ENCODE assay signal across 8 cellular contexts in genomic region chr6:17589402-17590116, GRCh38. TPM values are rescaled to one million over a fixed set of nuclear protein-coding genes. Genes with fewer than 3 reads are reported as not detected.
DNase-seq lines count a peak whose midpoint lies in the region; ATAC-seq and TF ChIP-seq lines count a peak whose summit lies in the region.

No MANE protein-coding gene starts in this region.

- ATAC-seq in heart right ventricle = no peak
- peak; percentile 62 for ATAC-seq in stimulated activated effector memory CD8-positive, alpha-beta T cell treated with anti-CD3 and anti-CD28 coated beads, Interleukin-12 subunit alpha, Interleukin-12 subunit beta, amount 100 ng/mL, for 72 hours
- ATAC-seq in activated CD8-positive, alpha-beta memory T cell treated with anti-CD3 and anti-CD28 coated beads, Interleukin-2, amount 10 ng/mL, durations not matched to agents 7 days and 5 days = no peak
- ATAC-seq in left ventricle myocardium superior = no peak

- H3K9me3 ChIP-seq in cardiac muscle cell (ENCODE audit: low read depth) (no peaks in the 10 kb centered on the region), heart right ventricle (no peaks in the 10 kb centered on the region)

- H3K27ac ChIP-seq in cardiac muscle cell = no peak overlapping the region
- no peak overlapping the region for H3K27ac ChIP-seq in heart right ventricle

- H3K27me3 ChIP-seq in cardiac muscle cell (no peaks in the 10 kb centered on the region), heart right ventricle (no peaks in the 10 kb centered on the region)

- no peak overlapping the region for H3K27ac Mint-ChIP-seq in stimulated activated effector memory CD8-positive, alpha-beta T cell treated with anti-CD3 and anti-CD28 coated beads, Interleukin-12 subunit alpha, Interleukin-12 subunit beta, amount 100 ng/mL, for 72 hours
- no peak overlapping the region for H3K27ac Mint-ChIP-seq in activated CD8-positive, alpha-beta memory T cell treated with anti-CD3 and anti-CD28 coated beads, Interleukin-2, amount 10 ng/mL, durations not matched to agents 7 days and 5 days

- H3K27me3 Mint-ChIP-seq in activated CD8-positive, alpha-beta memory T cell treated with anti-CD3 and anti-CD28 coated beads, Interleukin-2, amount 10 ng/mL, durations not matched to agents 7 days and 5 days = no peaks in the 10 kb centered on the region

- intact Hi-C loops in heart right ventricle (cut with DNase I) = loop anchor here in 9 of 10 donors (10.0 kb wide), 4 partner anchors 215 to 535 kb away; partner anchors contain the start of genes NHLRC1 (in 1 of the 9) and RBM24 (in 1 of the 9)
- intact Hi-C loops in left ventricle myocardium superior (cut with micrococcal nuclease) = loop anchor here (10.0 kb wide), 1 partner anchor 205 kb away; no protein-coding TSS in a partner anchor

- H3K9me3 Mint-ChIP-seq in stimulated activated effector memory CD8-positive, alpha-beta T cell treated with anti-CD3 and anti-CD28 coated beads, Interleukin-12 subunit alpha, Interleukin-12 subunit beta, amount 100 ng/mL, for 72 hours = no peaks in the 10 kb centered on the region
- H3K9me3 Mint-ChIP-seq in activated CD8-positive, alpha-beta memory T cell treated with anti-CD3 and anti-CD28 coated beads, Interleukin-2, amount 10 ng/mL, durations not matched to agents 7 days and 5 days (ENCODE audit: low read depth) = no peaks in the 10 kb centered on the region

- H3K4me1 ChIP-seq in cardiac muscle cell (ENCODE audit: low read depth) (no peaks in the 10 kb centered on the region), heart right ventricle (peaks cover 0 to 15% (median 0%) of the 10 kb centered on the region in 9 donors)

- no peak overlapping the region for H3K4me3 ChIP-seq in cardiac muscle cell
- no peak overlapping the region for H3K4me3 ChIP-seq in heart right ventricle

- H3K36me3 ChIP-seq in cardiac muscle cell (no peaks in the 10 kb centered on the region), heart right ventricle (no peaks in the 10 kb centered on the region)

- TF ChIP-seq CTCF in cardiac muscle cell (IDR thresholded peaks at IDR 0.05; ENCODE audit: low read depth, low read length) (peak; percentile 7), heart right ventricle (IDR thresholded peaks at IDR 0.05) (no peak)

- H3K4me1 Mint-ChIP-seq in stimulated activated effector memory CD8-positive, alpha-beta T cell treated with anti-CD3 and anti-CD28 coated beads, Interleukin-12 subunit alpha, Interleukin-12 subunit beta, amount 100 ng/mL, for 72 hours = no peaks in the 10 kb centered on the region
- peaks cover 14% of the 10 kb centered on the region for H3K4me1 Mint-ChIP-seq in activated CD8-positive, alpha-beta memory T cell treated with anti-CD3 and anti-CD28 coated beads, Interleukin-2, amount 10 ng/mL, durations not matched to agents 7 days and 5 days

- peak in 1 of 2 donors; percentile 72 for DNase-seq in cardiac muscle cell (ENCODE audit: low read depth in 1 of 2, low spot score in 1 of 2)
- no peak for DNase-seq in heart right ventricle
- DNase-seq in NCI-H2107 (lab: John Stamatoyannopoulos, UW) = peak; percentile 16
- DNase-seq in epidermal melanocyte (ENCODE audit: insufficient read length, low spot score) = peak; percentile 22
- DNase-seq in stimulated activated effector memory CD8-positive, alpha-beta T cell treated with anti-CD3 and anti-CD28 coated beads, Interleukin-12 subunit alpha, Interleukin-12 subunit beta, amount 100 ng/mL, for 72 hours (ENCODE audit: low spot score in 2 of 2) = no peak
- no peak for DNase-seq in activated CD8-positive, alpha-beta memory T cell treated with anti-CD3 and anti-CD28 coated beads, Interleukin-2, amount 10 ng/mL, durations not matched to agents 7 days and 5 days
- no peak for DNase-seq in OCI-M2 (lab: John Stamatoyannopoulos, UW; ENCODE audit: unreplicated experiment)
- no peak for DNase-seq in left ventricle myocardium superior

- no peak overlapping the region for H3K4me3 Mint-ChIP-seq in stimulated activated effector memory CD8-positive, alpha-beta T cell treated with anti-CD3 and anti-CD28 coated beads, Interleukin-12 subunit alpha, Interleukin-12 subunit beta, amount 100 ng/mL, for 72 hours
- no peak overlapping the region for H3K4me3 Mint-ChIP-seq in activated CD8-positive, alpha-beta memory T cell treated with anti-CD3 and anti-CD28 coated beads, Interleukin-2, amount 10 ng/mL, durations not matched to agents 7 days and 5 days

- 69 to 71% methylated on average over 5 of the region's 5 CpGs for WGBS in heart right ventricle, 2 donors

- CTCF ChIA-PET in activated CD8-positive, alpha-beta memory T cell treated with anti-CD3 and anti-CD28 coated beads, Interleukin-2, amount 10 ng/mL, durations not matched to agents 7 days and 5 days (lab: Charles Lee) = interaction anchor here (1.1 to 1.8 kb wide), 2 partner anchors 215 to 226 kb away, joined by 3 to 6 read pairs; no protein-coding TSS in a partner anchor

- no peaks in the 10 kb centered on the region for H3K36me3 Mint-ChIP-seq in stimulated activated effector memory CD8-positive, alpha-beta T cell treated with anti-CD3 and anti-CD28 coated beads, Interleukin-12 subunit alpha, Interleukin-12 subunit beta, amount 100 ng/mL, for 72 hours
- no peaks in the 10 kb centered on the region for H3K36me3 Mint-ChIP-seq in activated CD8-positive, alpha-beta memory T cell treated with anti-CD3 and anti-CD28 coated beads, Interleukin-2, amount 10 ng/mL, durations not matched to agents 7 days and 5 days

RNA-seq across cellular contexts. Expression of gene FAM8A1, which starts 10.5 kb away (rescaled TPM):
- total RNA-seq in cardiac muscle cell = 22.4 and 31.9 TPM in 2 replicates
- polyA plus RNA-seq in cardiac muscle cell = 18.7 and 26.5 TPM in 2 replicates
- total RNA-seq in heart right ventricle = 10 to 100 TPM; 14.5 to 23.2 (median 16.5) TPM
- polyA plus RNA-seq in heart right ventricle = 10 to 100 TPM in 1 of 2 donors, 1 to 10 TPM in 1; 10.0 to 10.5 TPM
- 1 to 10 TPM; 7.0 to 9.0 TPM for total RNA-seq in activated CD8-positive, alpha-beta memory T cell treated with anti-CD3 and anti-CD28 coated beads, Interleukin-2, amount 10 ng/mL, durations not matched to agents 7 days and 5 days
- 18.8 TPM for total RNA-seq in left ventricle myocardium superior

Comparison
In these comparisons a context has a peak if more than half of its experiments do, and no peak if none do; other contexts are left out.
1. DNase-seq: peak in NCI-H2107 (single experiment) and epidermal melanocyte (single experiment); none in heart right ventricle (0 of 2), stimulated activated effector memory CD8-positive, alpha-beta T cell treated with anti-CD3 and anti-CD28 coated beads, Interleukin-12 subunit alpha, Interleukin-12 subunit beta, amount 100 ng/mL, for 72 hours (0 of 2), activated CD8-positive, alpha-beta memory T cell treated with anti-CD3 and anti-CD28 coated beads, Interleukin-2, amount 10 ng/mL, durations not matched to agents 7 days and 5 days (single experiment), OCI-M2 (single experiment) and left ventricle myocardium superior (single experiment).